ENCODE assay signal across 1 cellular context in the genomic region with DNA sequence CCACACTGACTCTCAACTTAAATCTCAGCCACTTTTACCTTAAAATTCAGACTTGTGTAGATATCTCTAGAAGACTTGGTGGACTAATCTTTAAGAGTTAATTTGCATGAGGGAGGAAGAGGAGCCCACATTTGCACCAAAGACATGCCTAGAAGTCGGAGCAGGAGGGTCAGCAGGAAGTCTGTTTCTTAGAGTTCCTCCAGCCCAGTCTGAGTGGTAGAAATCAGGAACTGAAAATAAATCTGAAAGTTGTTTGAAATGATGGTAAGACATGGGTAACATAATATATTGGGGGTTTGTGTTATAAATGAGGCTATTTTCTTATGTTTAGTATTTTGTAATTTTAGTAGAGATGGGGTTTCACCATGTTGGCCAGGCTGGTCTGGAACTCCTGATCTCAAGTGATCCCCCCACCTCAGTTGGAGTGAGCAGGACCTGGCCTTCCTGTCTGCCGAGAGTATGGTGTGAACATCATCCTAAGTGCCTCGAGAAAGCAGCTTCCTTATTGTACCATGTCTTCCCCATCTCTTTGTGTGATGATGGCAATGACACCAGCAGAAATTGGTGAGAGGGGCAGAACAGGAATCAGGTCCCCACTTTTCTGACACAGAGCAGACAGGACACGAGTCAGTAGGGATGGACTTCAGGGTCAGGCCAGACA.
A peak's percentile ranks its signal among the peaks of the same experiment; 100 is the strongest.
TF ChIP-seq lines count a peak whose summit lies in the region.

No MANE protein-coding gene starts in this region.

TF ChIP-seq in GM12878, 131 proteins besides CTCF, POLR2A, EP300 and RAD21 (continued from another document):
- TF ChIP-seq, protein P1, sequence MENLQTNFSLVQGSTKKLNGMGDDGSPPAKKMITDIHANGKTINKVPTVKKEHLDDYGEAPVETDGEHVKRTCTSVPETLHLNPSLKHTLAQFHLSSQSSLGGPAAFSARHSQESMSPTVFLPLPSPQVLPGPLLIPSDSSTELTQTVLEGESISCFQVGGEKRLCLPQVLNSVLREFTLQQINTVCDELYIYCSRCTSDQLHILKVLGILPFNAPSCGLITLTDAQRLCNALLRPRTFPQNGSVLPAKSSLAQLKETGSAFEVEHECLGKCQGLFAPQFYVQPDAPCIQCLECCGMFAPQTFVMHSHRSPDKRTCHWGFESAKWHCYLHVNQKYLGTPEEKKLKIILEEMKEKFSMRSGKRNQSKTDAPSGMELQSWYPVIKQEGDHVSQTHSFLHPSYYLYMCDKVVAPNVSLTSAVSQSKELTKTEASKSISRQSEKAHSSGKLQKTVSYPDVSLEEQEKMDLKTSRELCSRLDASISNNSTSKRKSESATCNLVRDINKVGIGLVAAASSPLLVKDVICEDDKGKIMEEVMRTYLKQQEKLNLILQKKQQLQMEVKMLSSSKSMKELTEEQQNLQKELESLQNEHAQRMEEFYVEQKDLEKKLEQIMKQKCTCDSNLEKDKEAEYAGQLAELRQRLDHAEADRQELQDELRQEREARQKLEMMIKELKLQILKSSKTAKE (IDR thresholded peaks at IDR 0.05; ENCODE audit: low read depth, poor library complexity, severe bottlenecking), result peak; percentile 15
- TF ChIP-seq SPI1 (IDR thresholded peaks at IDR 0.05; ENCODE audit: borderline replicate concordance, insufficient read depth, low read depth, low read length) (peak; percentile 89), RUNX3 (IDR thresholded peaks at IDR 0.05; ENCODE audit: low read length) (peak; percentile 14; the same call in 1 of the 2 replicates), SRF (IDR thresholded peaks at IDR 0.05; ENCODE audit: low read depth in 2 of 2, low read length in 2 of 2) (0 out of 4 replicates have a peak, but pooled peaks of 1 of the 2 experiments have one; percentile 17), ATF7 (IDR thresholded peaks at IDR 0.05; ENCODE audit: low read depth) (0 out of 2 replicates have a peak, but pooled peaks have one; percentile 26), MXI1 (IDR thresholded peaks at IDR 0.05; ENCODE audit: low read depth, low read length) (peak; percentile 34; the same call in 1 of the 2 replicates)
TF ChIP-seq in GM12878: peak in this region for 8; not testable (repeated sequence) for 123.
